10 cellular contexts compared by ENCODE assay signal in the genomic region with DNA sequence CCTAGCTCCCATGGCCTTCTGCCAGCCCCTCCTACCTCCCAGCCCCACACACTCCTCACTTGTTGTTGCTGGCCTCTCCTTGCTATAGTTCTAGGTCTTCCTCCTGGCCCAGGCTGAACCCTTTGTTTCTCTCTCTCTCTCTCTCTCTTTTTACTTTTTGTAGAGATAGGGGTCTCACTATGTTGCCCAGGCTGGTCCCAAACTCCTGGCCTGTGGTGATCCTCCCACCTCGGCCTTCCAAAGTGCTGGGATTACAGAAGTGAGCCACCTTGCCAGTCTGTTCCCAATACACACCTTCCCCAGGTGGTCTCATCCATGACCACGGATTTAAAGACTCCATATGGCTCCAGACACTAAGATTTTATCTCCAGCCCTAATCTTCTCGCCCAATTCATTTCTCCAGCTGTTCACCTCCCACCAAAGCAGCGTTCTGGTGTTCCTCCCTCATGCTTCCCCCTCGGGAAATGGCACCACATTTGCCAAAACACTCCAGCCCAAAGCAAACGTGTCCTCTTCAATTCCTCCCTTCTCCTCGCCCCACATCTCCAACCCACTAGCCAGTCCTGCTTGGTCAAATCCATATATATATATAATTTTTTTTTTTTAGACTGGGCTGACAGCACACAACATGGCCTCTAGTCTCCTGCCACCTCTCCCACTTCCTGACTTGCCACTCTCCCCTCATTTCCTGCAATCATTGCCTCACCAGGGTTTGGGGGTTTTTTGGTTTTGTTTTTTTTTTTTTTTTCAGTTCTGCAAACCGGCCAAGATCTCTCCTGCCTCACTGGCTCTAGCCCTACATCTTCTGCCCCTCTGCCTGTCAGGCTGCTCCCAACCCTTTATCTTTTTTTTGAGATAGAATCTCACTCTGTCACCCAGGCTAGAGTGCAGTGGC.
DNase-seq lines count a peak whose midpoint lies in the region; ATAC-seq and TF ChIP-seq lines count a peak whose summit lies in the region.
"Had no signal": no experiment of that assay in that cellular context is flagged by ENCODE, and none has a peak within 500 bp of the region (broad histone marks: within the 10 kb centered on the region; RNA-seq: fewer than 3 reads in every experiment).

No MANE protein-coding gene starts in this region.

- H3K27me3 Mint-ChIP-seq in natural killer cell treated with Interleukin-12 subunit alpha and Interleukin-12 subunit beta and Interleukin-15 and Interleukin-18, amount 100 ng/mL, for 72 hours = peaks cover 35 to 57% of the 10 kb centered on the region in 2 donors

- DNase-seq in activated CD4-positive, CD25-positive, alpha-beta regulatory T cell treated with anti-CD3 and anti-CD28 coated beads, Interleukin-2, amount 50 U/mL, for 72 hours = no peak
- DNase-seq in SKM-1 (lab: John Stamatoyannopoulos, UW; ENCODE audit: unreplicated experiment) = peak; percentile 64
- DNase-seq in natural killer cell treated with Interleukin-12 subunit alpha and Interleukin-12 subunit beta and Interleukin-15 and Interleukin-18, amount 100 ng/mL, for 72 hours (ENCODE audit: low spot score) = peak; percentile 81
- no peak for DNase-seq in erythroblast (lab: John Stamatoyannopoulos, UW)
- DNase-seq in stimulated activated naive CD4-positive, alpha-beta T cell treated with Interleukin-2 at 50 U/mL for 16 hours (lab: John Stamatoyannopoulos, UW) = no peak
- DNase-seq in DMS79 (lab: John Stamatoyannopoulos, UW) = no peak
- DNase-seq: 8988T, NCI-H146 had no signal

- peak; percentile 20 to 44 for ATAC-seq in activated CD4-positive, CD25-positive, alpha-beta regulatory T cell treated with anti-CD3 and anti-CD28 coated beads, Interleukin-2, amount 50 U/mL, for 24 hours
- ATAC-seq in HG02852 (IDR thresholded peaks at IDR 0.05; ENCODE audit: unreplicated experiment) = peak; percentile 65
- peak; percentile 83 to 93 for ATAC-seq in natural killer cell treated with Interleukin-12 subunit alpha and Interleukin-12 subunit beta and Interleukin-15 and Interleukin-18, amount 100 ng/mL, for 72 hours

- peak overlapping the region; percentile 60 for H3K4me3 Mint-ChIP-seq in natural killer cell treated with Interleukin-12 subunit alpha and Interleukin-12 subunit beta and Interleukin-15 and Interleukin-18, amount 100 ng/mL, for 72 hours

- no peaks in the 10 kb centered on the region for H3K9me3 Mint-ChIP-seq in natural killer cell treated with Interleukin-12 subunit alpha and Interleukin-12 subunit beta and Interleukin-15 and Interleukin-18, amount 100 ng/mL, for 72 hours

- peak overlapping the region; percentile 70 to 92 for H3K27ac Mint-ChIP-seq in natural killer cell treated with Interleukin-12 subunit alpha and Interleukin-12 subunit beta and Interleukin-15 and Interleukin-18, amount 100 ng/mL, for 72 hours

- H3K4me1 Mint-ChIP-seq in natural killer cell treated with Interleukin-12 subunit alpha and Interleukin-12 subunit beta and Interleukin-15 and Interleukin-18, amount 100 ng/mL, for 72 hours (ENCODE audit: low read depth in 2 of 2) = peaks cover 31 to 44% of the 10 kb centered on the region in 2 donors

- TF ChIP-seq POLR2A in erythroblast (IDR thresholded peaks at IDR 0.05; ENCODE audit: low read length) = no peak

- no peaks in the 10 kb centered on the region for H3K36me3 Mint-ChIP-seq in natural killer cell treated with Interleukin-12 subunit alpha and Interleukin-12 subunit beta and Interleukin-15 and Interleukin-18, amount 100 ng/mL, for 72 hours

Comparison
In these comparisons a context has a peak if more than half of its experiments do, and no peak if none do; other contexts are left out.
1. ATAC-seq: peak in every context shown above with its lines; median percentile 88 in natural killer cell treated with Interleukin-12 subunit alpha and Interleukin-12 subunit beta and Interleukin-15 and Interleukin-18, amount 100 ng/mL, for 72 hours; 65 in HG02852; 32 in activated CD4-positive, CD25-positive, alpha-beta regulatory T cell treated with anti-CD3 and anti-CD28 coated beads, Interleukin-2, amount 50 U/mL, for 24 hours.
2. DNase-seq: peak in SKM-1 (single experiment) and natural killer cell treated with Interleukin-12 subunit alpha and Interleukin-12 subunit beta and Interleukin-15 and Interleukin-18, amount 100 ng/mL, for 72 hours (single experiment); none in activated CD4-positive, CD25-positive, alpha-beta regulatory T cell treated with anti-CD3 and anti-CD28 coated beads, Interleukin-2, amount 50 U/mL, for 72 hours (single experiment), erythroblast (0 of 2), stimulated activated naive CD4-positive, alpha-beta T cell treated with Interleukin-2 at 50 U/mL for 16 hours (single experiment) and DMS79 (single experiment).